ENCODE assay signal across 25 cellular contexts in the genomic region with DNA sequence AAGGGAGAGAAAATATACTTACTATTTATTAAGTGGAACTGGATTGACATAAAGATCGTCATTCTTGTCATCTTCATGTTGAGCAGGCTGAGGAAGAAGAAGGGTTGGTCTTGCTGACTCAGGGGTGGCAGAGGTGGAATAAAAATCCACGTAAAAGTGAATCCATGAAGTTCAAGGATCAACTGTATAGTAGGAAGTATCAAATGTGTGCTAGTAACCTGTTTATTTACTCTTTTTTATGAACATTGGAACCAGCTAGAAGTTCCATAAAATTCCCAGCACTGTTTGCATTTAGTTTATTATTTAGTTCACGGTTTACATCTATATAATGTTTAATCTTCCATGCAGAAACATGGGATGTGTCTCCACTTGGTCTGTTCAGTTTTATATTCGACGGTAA.
"Had no signal": no experiment of that assay in that cellular context is flagged by ENCODE, and none has a peak within 500 bp of the region (broad histone marks: within the 10 kb centered on the region; RNA-seq: fewer than 3 reads in every experiment).

No MANE protein-coding gene starts in this region.

- DNase-seq: activated CD4-positive, alpha-beta memory T cell treated with anti-CD3 and anti-CD28 coated beads for 36 hours; activated CD4-positive, alpha-beta T cell treated with anti-CD3 and anti-CD28 coated beads for 36 hours; activated CD4-positive, alpha-beta T cell treated with anti-CD3 and anti-CD28 coated beads, Interleukin-2, amount 10 ng/mL, durations not matched to agents 24 days and 14 days; activated CD4-positive, CD25-positive, alpha-beta regulatory T cell; activated CD4-positive, CD25-positive, alpha-beta regulatory T cell treated with anti-CD3 and anti-CD28 coated beads, Interleukin-2, amount 50 U/mL, for 72 hours; activated CD8-positive, alpha-beta memory T cell treated with anti-CD3 and anti-CD28 coated beads, Interleukin-2, amount 10 ng/mL, durations not matched to agents 7 days and 5 days; activated CD8-positive, alpha-beta memory T cell treated with anti-CD3 and anti-CD28 coated beads, Interleukin-2, amount 50 U/mL, for 4 hours; activated CD8-positive, alpha-beta T cell treated with anti-CD3 and anti-CD28 coated beads, Interleukin-2, amount 10 ng/mL, durations not matched to agents 7 days and 5 days; activated effector memory CD4-positive, alpha-beta T cell treated with anti-CD3 and anti-CD28 coated beads, Interleukin-2, amount 50 U/mL, for 16 hours; activated naive CD4-positive, alpha-beta T cell treated with anti-CD3 and anti-CD28 coated beads, Interleukin-2, amount 10 ng/mL, durations not matched to agents 7 days and 5 days; activated naive CD8-positive, alpha-beta T cell treated with anti-CD3 and anti-CD28 coated beads, Interleukin-2, amount 10 ng/mL, durations not matched to agents 7 days and 5 days; activated T-cell treated with anti-CD3 and anti-CD28 coated beads, Interleukin-2, amount 50 U/mL, for 1 hour; activated T-cell treated with anti-CD3 and anti-CD28 coated beads, Interleukin-2, amount 50 U/mL, for 48 hours; amniotic stem cell; anterior cingulate cortex; brain microvascular endothelial cell; effector memory CD4-positive, alpha-beta T cell; endodermal cell; foreskin fibroblast; head of caudate nucleus; T-helper 1 cell; T-helper 17 cell; T1000 had no signal

- H3K36me3 ChIP-seq: brain microvascular endothelial cell had no signal

- H3K27ac ChIP-seq: brain microvascular endothelial cell had no signal

- H3K27me3 ChIP-seq: brain microvascular endothelial cell had no signal

- ATAC-seq: activated CD4-positive, alpha-beta T cell treated with anti-CD3 and anti-CD28 coated beads for 36 hours; activated CD8-positive, alpha-beta memory T cell treated with anti-CD3 and anti-CD28 coated beads, Interleukin-2, amount 10 ng/mL, durations not matched to agents 7 days and 5 days; activated CD8-positive, alpha-beta T cell treated with anti-CD3 and anti-CD28 coated beads, Interleukin-2, amount 10 ng/mL, durations not matched to agents 7 days and 5 days; activated naive CD4-positive, alpha-beta T cell treated with anti-CD3 and anti-CD28 coated beads, Interleukin-2, amount 50 U/mL, for 72 hours; esophagus mucosa; T-helper 17 cell had no signal
